4 cellular contexts compared by ENCODE assay signal in genomic region chr17:47414612-47415011, GRCh38.
"Had no signal": no experiment of that assay in that cellular context is flagged by ENCODE, and none has a peak within 500 bp of the region (broad histone marks: within the 10 kb centered on the region; RNA-seq: fewer than 3 reads in every experiment).

No MANE protein-coding gene starts in this region.

- H3K27ac ChIP-seq: HL-60, KMS-11 had no signal

- H3K4me2 ChIP-seq: KMS-11 had no signal

- H3K9ac ChIP-seq: KMS-11 had no signal

- DNase-seq: KBM-7, KG1 had no signal
